8 cellular contexts compared by ENCODE assay signal in genomic region chr5:177516601-177517568, GRCh38. TPM values are rescaled to one million over a fixed set of nuclear protein-coding genes. Genes with fewer than 3 reads are reported as not detected.
DNase-seq lines count a peak whose midpoint lies in the region; ATAC-seq and TF ChIP-seq lines count a peak whose summit lies in the region.

TSS of gene DDX41 (minus strand) at chr5:177516961. CDS start at chr5:177516945, 16 bp downstream.

- 0 to 1% (median 0%) methylated on average over 83 to 96 of the region's 96 CpGs for WGBS in ovary, 3 donors
- 0 to 1% methylated on average over 25 to 71 of the region's 96 CpGs for WGBS in thyroid gland, 2 donors

- H3K27ac ChIP-seq in ovary: peak within 1 kb of the TSS; percentile 16 to 69
- peak within 1 kb of the TSS; percentile 61 to 79 (median 64) for H3K27ac ChIP-seq in thyroid gland

- peak; percentile 90 for DNase-seq in NCI-H128 (lab: John Stamatoyannopoulos, UW; ENCODE audit: unreplicated experiment)
- DNase-seq in SW480 (ENCODE audit: low spot score): peak; percentile 100
- peak; percentile 96 for DNase-seq in activated naive CD8-positive, alpha-beta T cell treated with anti-CD3 and anti-CD28 coated beads, Interleukin-2, amount 50 U/mL, for 24 hours
- peak; percentile 98 for DNase-seq in Right ventricle myocardium inferior (ENCODE audit: missing footprints)
- peak; percentile 95 to 98 (median 96) for DNase-seq in ovary
- DNase-seq in thyroid gland: peak; percentile 98 to 99

- ATAC-seq in HG02678 (IDR thresholded peaks at IDR 0.05; ENCODE audit: unreplicated experiment) (peak; percentile 87), Right ventricle myocardium inferior (peak; percentile 95)
- peak; percentile 85 for ATAC-seq in activated naive CD8-positive, alpha-beta T cell treated with anti-CD3 and anti-CD28 coated beads, Interleukin-2, amount 50 U/mL, for 24 hours

- TF ChIP-seq CTCF in GM12873 (IDR thresholded peaks at IDR 0.05; ENCODE audit: insufficient read depth, low read depth, low read length, missing control alignments): peak; percentile 7
- no peak for TF ChIP-seq CTCF in ovary (IDR thresholded peaks at IDR 0.05)
- peak in 2 of 6 experiments; percentile 14 to 29 for TF ChIP-seq CTCF in thyroid gland (IDR thresholded peaks at IDR 0.05)

- H3K4me1 Mint-ChIP-seq in activated naive CD8-positive, alpha-beta T cell treated with anti-CD3 and anti-CD28 coated beads, Interleukin-2, amount 50 U/mL, for 24 hours: peaks cover 54% of the 10 kb centered on the region

- H3K9me3 ChIP-seq in ovary: no peaks in the 10 kb centered on the region
- H3K9me3 ChIP-seq in thyroid gland: no peaks in the 10 kb centered on the region

- H3K27ac Mint-ChIP-seq in activated naive CD8-positive, alpha-beta T cell treated with anti-CD3 and anti-CD28 coated beads, Interleukin-2, amount 50 U/mL, for 24 hours: peak within 1 kb of the TSS; percentile 95

- no peaks in the 10 kb centered on the region for H3K27me3 ChIP-seq in ovary
- no peaks in the 10 kb centered on the region for H3K27me3 ChIP-seq in thyroid gland

- TF ChIP-seq POLR2A in ovary (IDR thresholded peaks at IDR 0.05) (peak; percentile 24), thyroid gland (IDR thresholded peaks at IDR 0.05) (peak; percentile 12 to 61)

- H3K9me3 Mint-ChIP-seq in activated naive CD8-positive, alpha-beta T cell treated with anti-CD3 and anti-CD28 coated beads, Interleukin-2, amount 50 U/mL, for 24 hours: no peaks in the 10 kb centered on the region

- no peak for TF ChIP-seq EP300 in ovary (IDR thresholded peaks at IDR 0.05)

- H3K27me3 Mint-ChIP-seq in activated naive CD8-positive, alpha-beta T cell treated with anti-CD3 and anti-CD28 coated beads, Interleukin-2, amount 50 U/mL, for 24 hours: peaks cover 3% of the 10 kb centered on the region

- H3K4me3 Mint-ChIP-seq in activated naive CD8-positive, alpha-beta T cell treated with anti-CD3 and anti-CD28 coated beads, Interleukin-2, amount 50 U/mL, for 24 hours: peak within 1 kb of the TSS; percentile 95

- H3K4me3 ChIP-seq in ovary (peak within 1 kb of the TSS; percentile 88), thyroid gland (replicated peaks in 1 of 3) (peak within 1 kb of the TSS; percentile 43 to 77 (median 67))

- H3K4me1 ChIP-seq in ovary (ENCODE audit: insufficient read depth): peaks cover 5% of the 10 kb centered on the region
- peaks cover 9 to 10% of the 10 kb centered on the region in 2 donors for H3K4me1 ChIP-seq in thyroid gland

- H3K36me3 Mint-ChIP-seq in activated naive CD8-positive, alpha-beta T cell treated with anti-CD3 and anti-CD28 coated beads, Interleukin-2, amount 50 U/mL, for 24 hours (ENCODE audit: low read depth): peaks cover 57% of the 10 kb centered on the region

- intact Hi-C loops in Right ventricle myocardium inferior (cut with DNase I): loop anchor here (2.0 kb wide), 1 partner anchor 38 kb away; the partner anchor contains the start of gene FAM193B
- intact Hi-C loops in ovary (cut with DNase I): no loop called here
- intact Hi-C loops in thyroid gland (cut with DNase I): no loop called here

- H3K36me3 ChIP-seq in ovary (no peaks in the 10 kb centered on the region), thyroid gland (peaks cover 55% of the 10 kb centered on the region in 2 donors)

RNA-seq across cellular contexts. Expression of gene DDX41, which starts in this region (rescaled TPM):
- total RNA-seq in Right ventricle myocardium inferior (30.1 TPM), ovary (100 to 1,000 TPM in 1 of 7 donors, 10 to 100 TPM in 6; 63.5 to 104 (median 76.0) TPM), thyroid gland (100 to 1,000 TPM; 119 to 170 (median 145) TPM)
- 10 to 100 TPM; 58.3 to 63.6 TPM for polyA plus RNA-seq in ovary

Comparison
In these comparisons a context has a peak if more than half of its experiments do, and no peak if none do; other contexts are left out.
1. Peak in every context shown above with its lines: DNase-seq, ATAC-seq, H3K4me3 ChIP-seq and H3K27ac ChIP-seq.